1 cellular context compared by ENCODE assay signal in the genomic region with DNA sequence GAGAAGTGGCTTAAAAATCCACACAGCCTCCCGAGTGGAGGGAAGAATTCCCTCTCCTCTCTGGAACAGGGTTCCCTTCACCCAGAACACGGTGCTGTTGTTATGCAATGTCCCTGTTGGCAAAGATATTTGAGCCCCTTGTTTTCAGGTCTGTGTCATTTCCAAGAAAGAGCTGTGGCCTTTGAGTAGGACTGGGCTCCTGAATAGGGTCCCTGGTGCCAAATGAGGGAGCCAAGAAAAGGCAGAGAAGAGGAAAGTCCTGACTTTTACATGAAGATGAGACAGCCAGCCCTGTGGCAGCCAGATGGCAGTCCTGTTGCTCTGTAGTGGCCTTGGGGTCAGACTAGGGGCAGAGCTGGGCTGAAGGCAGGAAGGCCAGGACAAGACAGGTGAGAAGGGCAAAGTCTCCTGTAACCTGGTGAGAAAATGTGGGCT.
TF ChIP-seq lines count a peak whose summit lies in the region.

No MANE protein-coding gene starts in this region.

TF ChIP-seq in A549, 52 proteins besides CTCF, POLR2A, EP300 and RAD21 (continued from another document):
- no peak for TF ChIP-seq JUN (IDR thresholded peaks at IDR 0.05)
- no peak for TF ChIP-seq ESRRA (IDR thresholded peaks at IDR 0.05; ENCODE audit: borderline replicate concordance, low read length)
- TF ChIP-seq HOXB5 (CRISPR knock-in tag; IDR thresholded peaks at IDR 0.05): no peak
